30 cellular contexts compared by ENCODE assay signal in the genomic region with DNA sequence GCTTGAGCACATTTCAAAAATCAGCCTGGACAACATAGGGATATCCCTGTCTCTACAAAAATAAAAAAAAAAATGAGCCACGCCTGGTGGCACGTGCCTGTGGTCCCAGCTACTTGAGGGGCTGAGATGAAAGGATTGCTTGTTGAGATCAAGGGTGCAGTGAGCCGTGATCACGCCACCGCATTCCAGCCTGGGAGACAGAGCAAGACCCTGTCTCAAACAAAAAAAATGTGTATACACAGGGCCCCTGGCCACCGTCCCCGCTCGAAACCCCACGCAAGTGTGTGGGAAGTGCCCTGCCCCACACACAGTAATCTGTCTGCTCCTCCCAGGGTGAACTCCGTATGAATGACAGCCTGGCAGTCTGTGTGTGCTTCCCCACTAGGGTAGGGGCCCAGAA.
"Had no signal": no experiment of that assay in that cellular context is flagged by ENCODE, and none has a peak within 500 bp of the region (broad histone marks: within the 10 kb centered on the region; RNA-seq: fewer than 3 reads in every experiment).

No MANE protein-coding gene starts in this region.

- H3K4me1 Mint-ChIP-seq: activated CD4-positive, alpha-beta T cell treated with anti-CD3 and anti-CD28 coated beads for 36 hours; activated CD8-positive, alpha-beta memory T cell treated with anti-CD3 and anti-CD28 coated beads, Interleukin-2, amount 10 ng/mL, durations not matched to agents 7 days and 5 days; naive thymus-derived CD4-positive, alpha-beta T cell had no signal

- DNase-seq: activated CD4-positive, alpha-beta T cell treated with anti-CD3 and anti-CD28 coated beads for 36 hours; activated CD4-positive, CD25-positive, alpha-beta regulatory T cell; activated CD8-positive, alpha-beta memory T cell treated with anti-CD3 and anti-CD28 coated beads, Interleukin-2, amount 10 ng/mL, durations not matched to agents 7 days and 5 days; activated CD8-positive, alpha-beta T cell treated with anti-CD3 and anti-CD28 coated beads, Interleukin-2, amount 10 ng/mL, durations not matched to agents 7 days and 5 days; activated naive CD4-positive, alpha-beta T cell; activated T-cell treated with anti-CD3 and anti-CD28 coated beads, Interleukin-2, amount 50 U/mL, for 48 hours; body of pancreas; dermis blood vessel endothelial cell; effector CD8-positive, alpha-beta T cell; gastrocnemius medialis; head of caudate nucleus; hippocampal formation; left cardiac atrium; mammary epithelial cell; naive thymus-derived CD4-positive, alpha-beta T cell; ovary; stimulated activated CD4-positive, alpha-beta T cell treated with anti-CD3 and anti-CD28 coated beads, Interleukin-15, amount 100 ng/mL, for 24 hours; stimulated activated CD4-positive, alpha-beta T cell treated with anti-CD3 and anti-CD28 coated beads, Interleukin-2, amount 100 ng/mL, for 24 hours; stimulated activated naive CD4-positive, alpha-beta T cell; T-helper 1 cell; transverse colon had no signal

- H3K4me1 ChIP-seq: body of pancreas, gastrocnemius medialis, transverse colon had no signal

- H3K27me3 Mint-ChIP-seq: activated CD8-positive, alpha-beta memory T cell treated with anti-CD3 and anti-CD28 coated beads, Interleukin-2, amount 10 ng/mL, durations not matched to agents 7 days and 5 days had no signal

- H3K4me3 Mint-ChIP-seq: activated CD4-positive, alpha-beta T cell treated with anti-CD3 and anti-CD28 coated beads for 36 hours; activated CD8-positive, alpha-beta memory T cell treated with anti-CD3 and anti-CD28 coated beads, Interleukin-2, amount 10 ng/mL, durations not matched to agents 7 days and 5 days; activated CD8-positive, alpha-beta T cell treated with anti-CD3 and anti-CD28 coated beads, Interleukin-2, amount 10 ng/mL, durations not matched to agents 7 days and 5 days; naive thymus-derived CD4-positive, alpha-beta T cell; T-helper 2 cell treated with Interferon-gamma antibody and Interleukin-4, amounts not matched to agents 5 μg/mL and 100 μg/mL, for 36 hours had no signal

- H3K9me3 Mint-ChIP-seq: activated naive CD4-positive, alpha-beta T cell treated with anti-CD3 and anti-CD28 coated beads, Interleukin-2, amount 50 U/mL, for 72 hours; activated T-helper 2 cell treated with anti-CD3 and anti-CD28 coated beads, Interferon-gamma antibody, Interleukin-2, Interleukin-4, amounts not matched to agents 10 μg/mL and 5 μg/mL and 100 μg/mL, durations not matched to agents 14 hours and 24 hours and 36 hours; T-helper 2 cell treated with Interferon-gamma antibody and Interleukin-4, amounts not matched to agents 5 μg/mL and 100 μg/mL, for 36 hours had no signal

- H3K4me3 ChIP-seq: body of pancreas, gastrocnemius medialis, ovary, smooth muscle cell, transverse colon had no signal

- H3K9me3 ChIP-seq: body of pancreas, gastrocnemius medialis, neutrophil, ovary, transverse colon had no signal

- H3K27me3 ChIP-seq: ovary had no signal

- ATAC-seq: activated CD4-positive, alpha-beta T cell treated with anti-CD3 and anti-CD28 coated beads for 36 hours; activated CD8-positive, alpha-beta memory T cell treated with anti-CD3 and anti-CD28 coated beads, Interleukin-2, amount 10 ng/mL, durations not matched to agents 7 days and 5 days; activated CD8-positive, alpha-beta T cell treated with anti-CD3 and anti-CD28 coated beads, Interleukin-2, amount 10 ng/mL, durations not matched to agents 7 days and 5 days; activated naive CD4-positive, alpha-beta T cell treated with anti-CD3 and anti-CD28 coated beads, Interleukin-2, amount 50 U/mL, for 72 hours; body of pancreas; gastrocnemius medialis; left cardiac atrium; naive thymus-derived CD4-positive, alpha-beta T cell had no signal

- H3K27ac ChIP-seq: body of pancreas, gastrocnemius medialis, neutrophil, ovary, transverse colon had no signal

- H3K36me3 ChIP-seq: gastrocnemius medialis, neutrophil, ovary, transverse colon had no signal

- H3K27ac Mint-ChIP-seq: activated CD4-positive, alpha-beta T cell treated with anti-CD3 and anti-CD28 coated beads for 36 hours; activated CD8-positive, alpha-beta memory T cell treated with anti-CD3 and anti-CD28 coated beads, Interleukin-2, amount 10 ng/mL, durations not matched to agents 7 days and 5 days; activated CD8-positive, alpha-beta T cell treated with anti-CD3 and anti-CD28 coated beads, Interleukin-2, amount 10 ng/mL, durations not matched to agents 7 days and 5 days; activated naive CD4-positive, alpha-beta T cell treated with anti-CD3 and anti-CD28 coated beads, Interleukin-2, amount 50 U/mL, for 72 hours; activated T-helper 2 cell treated with anti-CD3 and anti-CD28 coated beads, Interferon-gamma antibody, Interleukin-2, Interleukin-4, amounts not matched to agents 10 μg/mL and 5 μg/mL and 100 μg/mL, durations not matched to agents 14 hours and 24 hours and 36 hours; naive thymus-derived CD4-positive, alpha-beta T cell; progenitor cell of endocrine pancreas; T-helper 2 cell treated with Interferon-gamma antibody and Interleukin-4, amounts not matched to agents 5 μg/mL and 100 μg/mL, for 36 hours had no signal

- H3K36me3 Mint-ChIP-seq: activated CD8-positive, alpha-beta memory T cell treated with anti-CD3 and anti-CD28 coated beads, Interleukin-2, amount 10 ng/mL, durations not matched to agents 7 days and 5 days; activated naive CD4-positive, alpha-beta T cell treated with anti-CD3 and anti-CD28 coated beads, Interleukin-2, amount 50 U/mL, for 72 hours; naive thymus-derived CD4-positive, alpha-beta T cell had no signal

- H3K4me2 ChIP-seq: smooth muscle cell had no signal

- FAIRE-seq: colon, keratinocyte, urothelium cell line had no signal
